Comparison of ENCODE assay signal across 2 cellular contexts in the genomic region with DNA sequence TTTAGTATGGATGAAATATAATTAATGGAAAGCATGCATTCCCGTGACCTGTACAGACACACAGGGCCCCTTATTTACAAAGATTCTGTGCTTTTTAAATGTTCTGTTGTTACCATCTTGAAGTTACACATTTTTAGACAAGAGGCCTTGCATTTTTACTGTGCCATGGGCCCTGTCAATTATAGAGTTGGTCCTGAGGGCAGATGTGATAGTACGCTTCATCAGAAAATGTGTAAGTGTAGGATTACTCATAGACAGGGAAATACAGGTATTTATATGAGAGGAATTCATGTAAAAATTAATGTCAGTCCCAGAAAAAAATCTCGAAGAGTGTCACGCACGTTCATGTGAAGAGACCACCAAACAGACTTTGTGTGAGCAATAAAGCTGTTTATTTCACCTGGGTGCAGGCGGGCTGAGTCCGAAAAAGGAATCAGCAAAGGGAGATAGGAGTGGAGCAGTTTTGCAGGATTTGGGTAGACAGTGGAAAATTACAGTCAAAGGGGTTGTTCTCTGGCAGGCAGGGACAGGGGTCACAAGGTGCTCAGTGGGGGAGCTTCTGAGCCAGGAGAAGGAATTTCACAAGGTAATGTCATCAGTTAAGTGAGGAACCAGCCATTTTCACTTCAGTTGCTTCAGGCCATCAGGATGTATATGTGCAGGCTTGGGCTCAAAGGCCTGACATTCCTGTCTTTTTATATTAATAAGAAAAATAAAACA.
TF ChIP-seq lines count a peak whose summit lies in the region.

No MANE protein-coding gene starts in this region.

TF ChIP-seq in IMR-90, 13 proteins besides CTCF, POLR2A, EP300 and RAD21:
- TF ChIP-seq RCOR1 (IDR thresholded peaks at IDR 0.05; ENCODE audit: insufficient replicate concordance, low read length) (no peak), NFE2L2 (IDR thresholded peaks at IDR 0.05; ENCODE audit: low read depth, low read length) (no peak), CEBPB (IDR thresholded peaks at IDR 0.05; ENCODE audit: low read depth, low read length) (no peak), MAZ (IDR thresholded peaks at IDR 0.05; ENCODE audit: borderline replicate concordance, low read depth, low read length) (no peak), CHD1 (IDR thresholded peaks at IDR 0.05; ENCODE audit: low read depth, low read length) (no peak), BHLHE40 (IDR thresholded peaks at IDR 0.05; ENCODE audit: low read depth, low read length) (no peak), MXI1 (IDR thresholded peaks at IDR 0.05; ENCODE audit: borderline replicate concordance, low read depth, low read length) (no peak), SMC3 (IDR thresholded peaks at IDR 0.05; ENCODE audit: low read depth, low read length) (no peak), MAFK (IDR thresholded peaks at IDR 0.05; ENCODE audit: low read depth, low read length) (no peak), FOS (IDR thresholded peaks at IDR 0.05; ENCODE audit: low read depth, low read length) (no peak), RFX5 (IDR thresholded peaks at IDR 0.05; ENCODE audit: low read depth, low read length) (no peak)
- TF ChIP-seq, protein P1, sequence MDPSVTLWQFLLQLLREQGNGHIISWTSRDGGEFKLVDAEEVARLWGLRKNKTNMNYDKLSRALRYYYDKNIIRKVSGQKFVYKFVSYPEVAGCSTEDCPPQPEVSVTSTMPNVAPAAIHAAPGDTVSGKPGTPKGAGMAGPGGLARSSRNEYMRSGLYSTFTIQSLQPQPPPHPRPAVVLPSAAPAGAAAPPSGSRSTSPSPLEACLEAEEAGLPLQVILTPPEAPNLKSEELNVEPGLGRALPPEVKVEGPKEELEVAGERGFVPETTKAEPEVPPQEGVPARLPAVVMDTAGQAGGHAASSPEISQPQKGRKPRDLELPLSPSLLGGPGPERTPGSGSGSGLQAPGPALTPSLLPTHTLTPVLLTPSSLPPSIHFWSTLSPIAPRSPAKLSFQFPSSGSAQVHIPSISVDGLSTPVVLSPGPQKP (IDR thresholded peaks at IDR 0.05; ENCODE audit: borderline replicate concordance, low read depth, low read length) = no peak
- TF ChIP-seq, protein P2, sequence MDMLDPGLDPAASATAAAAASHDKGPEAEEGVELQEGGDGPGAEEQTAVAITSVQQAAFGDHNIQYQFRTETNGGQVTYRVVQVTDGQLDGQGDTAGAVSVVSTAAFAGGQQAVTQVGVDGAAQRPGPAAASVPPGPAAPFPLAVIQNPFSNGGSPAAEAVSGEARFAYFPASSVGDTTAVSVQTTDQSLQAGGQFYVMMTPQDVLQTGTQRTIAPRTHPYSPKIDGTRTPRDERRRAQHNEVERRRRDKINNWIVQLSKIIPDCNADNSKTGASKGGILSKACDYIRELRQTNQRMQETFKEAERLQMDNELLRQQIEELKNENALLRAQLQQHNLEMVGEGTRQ (IDR thresholded peaks at IDR 0.05; ENCODE audit: low read depth, low read length) = no peak

TF ChIP-seq in H1, 55 proteins besides CTCF, POLR2A, EP300 and RAD21:
- TF ChIP-seq, protein P3, sequence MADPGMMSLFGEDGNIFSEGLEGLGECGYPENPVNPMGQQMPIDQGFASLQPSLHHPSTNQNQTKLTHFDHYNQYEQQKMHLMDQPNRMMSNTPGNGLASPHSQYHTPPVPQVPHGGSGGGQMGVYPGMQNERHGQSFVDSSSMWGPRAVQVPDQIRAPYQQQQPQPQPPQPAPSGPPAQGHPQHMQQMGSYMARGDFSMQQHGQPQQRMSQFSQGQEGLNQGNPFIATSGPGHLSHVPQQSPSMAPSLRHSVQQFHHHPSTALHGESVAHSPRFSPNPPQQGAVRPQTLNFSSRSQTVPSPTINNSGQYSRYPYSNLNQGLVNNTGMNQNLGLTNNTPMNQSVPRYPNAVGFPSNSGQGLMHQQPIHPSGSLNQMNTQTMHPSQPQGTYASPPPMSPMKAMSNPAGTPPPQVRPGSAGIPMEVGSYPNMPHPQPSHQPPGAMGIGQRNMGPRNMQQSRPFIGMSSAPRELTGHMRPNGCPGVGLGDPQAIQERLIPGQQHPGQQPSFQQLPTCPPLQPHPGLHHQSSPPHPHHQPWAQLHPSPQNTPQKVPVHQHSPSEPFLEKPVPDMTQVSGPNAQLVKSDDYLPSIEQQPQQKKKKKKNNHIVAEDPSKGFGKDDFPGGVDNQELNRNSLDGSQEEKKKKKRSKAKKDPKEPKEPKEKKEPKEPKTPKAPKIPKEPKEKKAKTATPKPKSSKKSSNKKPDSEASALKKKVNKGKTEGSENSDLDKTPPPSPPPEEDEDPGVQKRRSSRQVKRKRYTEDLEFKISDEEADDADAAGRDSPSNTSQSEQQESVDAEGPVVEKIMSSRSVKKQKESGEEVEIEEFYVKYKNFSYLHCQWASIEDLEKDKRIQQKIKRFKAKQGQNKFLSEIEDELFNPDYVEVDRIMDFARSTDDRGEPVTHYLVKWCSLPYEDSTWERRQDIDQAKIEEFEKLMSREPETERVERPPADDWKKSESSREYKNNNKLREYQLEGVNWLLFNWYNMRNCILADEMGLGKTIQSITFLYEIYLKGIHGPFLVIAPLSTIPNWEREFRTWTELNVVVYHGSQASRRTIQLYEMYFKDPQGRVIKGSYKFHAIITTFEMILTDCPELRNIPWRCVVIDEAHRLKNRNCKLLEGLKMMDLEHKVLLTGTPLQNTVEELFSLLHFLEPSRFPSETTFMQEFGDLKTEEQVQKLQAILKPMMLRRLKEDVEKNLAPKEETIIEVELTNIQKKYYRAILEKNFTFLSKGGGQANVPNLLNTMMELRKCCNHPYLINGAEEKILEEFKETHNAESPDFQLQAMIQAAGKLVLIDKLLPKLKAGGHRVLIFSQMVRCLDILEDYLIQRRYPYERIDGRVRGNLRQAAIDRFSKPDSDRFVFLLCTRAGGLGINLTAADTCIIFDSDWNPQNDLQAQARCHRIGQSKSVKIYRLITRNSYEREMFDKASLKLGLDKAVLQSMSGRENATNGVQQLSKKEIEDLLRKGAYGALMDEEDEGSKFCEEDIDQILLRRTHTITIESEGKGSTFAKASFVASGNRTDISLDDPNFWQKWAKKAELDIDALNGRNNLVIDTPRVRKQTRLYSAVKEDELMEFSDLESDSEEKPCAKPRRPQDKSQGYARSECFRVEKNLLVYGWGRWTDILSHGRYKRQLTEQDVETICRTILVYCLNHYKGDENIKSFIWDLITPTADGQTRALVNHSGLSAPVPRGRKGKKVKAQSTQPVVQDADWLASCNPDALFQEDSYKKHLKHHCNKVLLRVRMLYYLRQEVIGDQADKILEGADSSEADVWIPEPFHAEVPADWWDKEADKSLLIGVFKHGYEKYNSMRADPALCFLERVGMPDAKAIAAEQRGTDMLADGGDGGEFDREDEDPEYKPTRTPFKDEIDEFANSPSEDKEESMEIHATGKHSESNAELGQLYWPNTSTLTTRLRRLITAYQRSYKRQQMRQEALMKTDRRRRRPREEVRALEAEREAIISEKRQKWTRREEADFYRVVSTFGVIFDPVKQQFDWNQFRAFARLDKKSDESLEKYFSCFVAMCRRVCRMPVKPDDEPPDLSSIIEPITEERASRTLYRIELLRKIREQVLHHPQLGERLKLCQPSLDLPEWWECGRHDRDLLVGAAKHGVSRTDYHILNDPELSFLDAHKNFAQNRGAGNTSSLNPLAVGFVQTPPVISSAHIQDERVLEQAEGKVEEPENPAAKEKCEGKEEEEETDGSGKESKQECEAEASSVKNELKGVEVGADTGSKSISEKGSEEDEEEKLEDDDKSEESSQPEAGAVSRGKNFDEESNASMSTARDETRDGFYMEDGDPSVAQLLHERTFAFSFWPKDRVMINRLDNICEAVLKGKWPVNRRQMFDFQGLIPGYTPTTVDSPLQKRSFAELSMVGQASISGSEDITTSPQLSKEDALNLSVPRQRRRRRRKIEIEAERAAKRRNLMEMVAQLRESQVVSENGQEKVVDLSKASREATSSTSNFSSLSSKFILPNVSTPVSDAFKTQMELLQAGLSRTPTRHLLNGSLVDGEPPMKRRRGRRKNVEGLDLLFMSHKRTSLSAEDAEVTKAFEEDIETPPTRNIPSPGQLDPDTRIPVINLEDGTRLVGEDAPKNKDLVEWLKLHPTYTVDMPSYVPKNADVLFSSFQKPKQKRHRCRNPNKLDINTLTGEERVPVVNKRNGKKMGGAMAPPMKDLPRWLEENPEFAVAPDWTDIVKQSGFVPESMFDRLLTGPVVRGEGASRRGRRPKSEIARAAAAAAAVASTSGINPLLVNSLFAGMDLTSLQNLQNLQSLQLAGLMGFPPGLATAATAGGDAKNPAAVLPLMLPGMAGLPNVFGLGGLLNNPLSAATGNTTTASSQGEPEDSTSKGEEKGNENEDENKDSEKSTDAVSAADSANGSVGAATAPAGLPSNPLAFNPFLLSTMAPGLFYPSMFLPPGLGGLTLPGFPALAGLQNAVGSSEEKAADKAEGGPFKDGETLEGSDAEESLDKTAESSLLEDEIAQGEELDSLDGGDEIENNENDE (IDR thresholded peaks at IDR 0.05; ENCODE audit: insufficient replicate concordance, low read length) = no peak
- no peak for TF ChIP-seq SRF (IDR thresholded peaks at IDR 0.05; ENCODE audit: low read depth, low read length)
- TF ChIP-seq CTBP2 (IDR thresholded peaks at IDR 0.05; ENCODE audit: borderline replicate concordance, insufficient read depth, insufficient read length, low read length) = no peak
- TF ChIP-seq, protein P4, sequence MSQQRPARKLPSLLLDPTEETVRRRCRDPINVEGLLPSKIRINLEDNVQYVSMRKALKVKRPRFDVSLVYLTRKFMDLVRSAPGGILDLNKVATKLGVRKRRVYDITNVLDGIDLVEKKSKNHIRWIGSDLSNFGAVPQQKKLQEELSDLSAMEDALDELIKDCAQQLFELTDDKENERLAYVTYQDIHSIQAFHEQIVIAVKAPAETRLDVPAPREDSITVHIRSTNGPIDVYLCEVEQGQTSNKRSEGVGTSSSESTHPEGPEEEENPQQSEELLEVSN (IDR thresholded peaks at IDR 0.05) = no peak
- TF ChIP-seq FOSL1 (IDR thresholded peaks at IDR 0.05; ENCODE audit: insufficient read depth, low read depth, low read length) = no peak
- no peak for TF ChIP-seq SUZ12 (IDR thresholded peaks at IDR 0.05; ENCODE audit: low read length)
- no peak for TF ChIP-seq ASH2L (IDR thresholded peaks at IDR 0.05; ENCODE audit: low read length)
- TF ChIP-seq SP1 (IDR thresholded peaks at IDR 0.05; ENCODE audit: low read depth, low read length) = no peak
- TF ChIP-seq, protein P2 (IDR thresholded peaks at IDR 0.05; ENCODE audit: low read length) = no peak
- no peak for TF ChIP-seq RFX5 (IDR thresholded peaks at IDR 0.05; ENCODE audit: borderline replicate concordance, low read depth, low read length)
- TF ChIP-seq GTF2F1 (IDR thresholded peaks at IDR 0.05; ENCODE audit: borderline replicate concordance, low read depth, low read length) = no peak
- no peak for TF ChIP-seq KDM1A (IDR thresholded peaks at IDR 0.05; ENCODE audit: borderline replicate concordance, low read length)
- TF ChIP-seq JUN (IDR thresholded peaks at IDR 0.05; ENCODE audit: low read depth, low read length) = no peak
- TF ChIP-seq ZNF274 (IDR thresholded peaks at IDR 0.05; ENCODE audit: borderline replicate concordance, extremely low read depth, low read length) = no peak
- TF ChIP-seq CREB1 (IDR thresholded peaks at IDR 0.05) = no peak
- no peak for TF ChIP-seq RNF2 (IDR thresholded peaks at IDR 0.05; ENCODE audit: borderline replicate concordance, low read depth, low read length, missing control alignments, poor library complexity, severe bottlenecking)
